Comparison of ENCODE assay signal across 8 cellular contexts in genomic region chr9:96217756-96218693, GRCh38.
A peak's percentile ranks its signal among the peaks of the same experiment; 100 is the strongest.
DNase-seq lines count a peak whose midpoint lies in the region; ATAC-seq and TF ChIP-seq lines count a peak whose summit lies in the region.

No MANE protein-coding gene starts in this region.

- H3K4me3 Mint-ChIP-seq in Calu3 (ENCODE audit: low read depth, unreplicated experiment) = peak overlapping the region; percentile 58

- H3K27ac ChIP-seq in SU-DHL-6 (ENCODE audit: low read depth, low read length) = no peak overlapping the region
- no peak overlapping the region for H3K27ac ChIP-seq in parathyroid adenoma
- peak overlapping the region; percentile 53 to 64 for H3K27ac ChIP-seq in tibial artery

- no peaks in the 10 kb centered on the region for H3K36me3 ChIP-seq in SU-DHL-6 (ENCODE audit: low read length)
- H3K36me3 ChIP-seq in parathyroid adenoma (ENCODE audit: control insufficient read depth, insufficient read depth, low read length) = no peaks in the 10 kb centered on the region
- no peaks in the 10 kb centered on the region for H3K36me3 ChIP-seq in tibial artery

- no peaks in the 10 kb centered on the region for H3K36me3 Mint-ChIP-seq in Calu3 (ENCODE audit: insufficient read depth, unreplicated experiment)

- H3K27me3 ChIP-seq in SU-DHL-6 (ENCODE audit: low read length) (no peaks in the 10 kb centered on the region), parathyroid adenoma (ENCODE audit: control insufficient read depth, insufficient read depth, low read length) (no peaks in the 10 kb centered on the region), tibial artery (peaks cover 0 to 7% of the 10 kb centered on the region in 2 donors)

- CTCF ChIA-PET in Calu3 (lab: Charles Lee) = interaction anchor here (0.6 to 1.6 kb wide), 10 partner anchors 12 to 994 kb away, joined by 3 to 6 read pairs (median 4); partner anchors contain the start of gene ERCC6L2

- TF ChIP-seq CTCF in Calu3 (IDR thresholded peaks at IDR 0.05; ENCODE audit: unreplicated experiment) (peak; percentile 93), SU-DHL-6 (IDR thresholded peaks at IDR 0.05; ENCODE audit: insufficient read depth, low read length, poor library complexity, severe bottlenecking) (peak; percentile 80), parathyroid adenoma (IDR thresholded peaks at IDR 0.05) (peak; percentile 85), tibial artery (IDR thresholded peaks at IDR 0.05) (peak; percentile 98 to 99)

- H3K4me2 ChIP-seq in SU-DHL-6 (ENCODE audit: low read depth, low read length, poor library complexity, severe bottlenecking) = peak overlapping the region; percentile 54
- peak overlapping the region; percentile 80 for H3K4me2 ChIP-seq in parathyroid adenoma (ENCODE audit: low read length)

- H3K4me1 ChIP-seq in parathyroid adenoma = no peaks in the 10 kb centered on the region
- peaks cover 0 to 24% (median 18%) of the 10 kb centered on the region in 4 donors for H3K4me1 ChIP-seq in tibial artery

- ATAC-seq in GM21619 (IDR thresholded peaks at IDR 0.05; ENCODE audit: unreplicated experiment) = peak; percentile 88

- no peak overlapping the region for H3K27ac Mint-ChIP-seq in Calu3 (ENCODE audit: unreplicated experiment)

- H3K4me3 ChIP-seq in SU-DHL-6 (ENCODE audit: insufficient read depth, low read length, poor library complexity, severe bottlenecking) (no peak overlapping the region), parathyroid adenoma (ENCODE audit: low read depth, low read length) (peak overlapping the region; percentile 45), tibial artery (peak overlapping the region; percentile 41 to 53)

- H3K79me2 ChIP-seq in SU-DHL-6 (ENCODE audit: insufficient read depth, low read length) = no peaks in the 10 kb centered on the region
- no peaks in the 10 kb centered on the region for H3K79me2 ChIP-seq in parathyroid adenoma

- intact Hi-C loops in Calu3 (cut with micrococcal nuclease; ENCODE audit: unreplicated experiment) (loop anchor here (5.0 kb wide), 1 partner anchor 491 kb away; no protein-coding TSS in a partner anchor), cardiac septum (cut with DNase I) (loop anchor here (2.0 to 10.0 kb wide), 2 partner anchors 491 to 873 kb away; no protein-coding TSS in a partner anchor), tibial artery (cut with DNase I; ENCODE audit: low total_unique reads) (loop anchor here (5.0 to 10.0 kb wide), 2 partner anchors 343 to 491 kb away; partner anchors contain the start of gene ERCC6L2)

- H3K9me2 ChIP-seq in SU-DHL-6 (replicated peaks; ENCODE audit: insufficient read depth, low read length) = no peaks in the 10 kb centered on the region

- peak; percentile 78 for DNase-seq in Calu3
- DNase-seq in M059J (ENCODE audit: low read depth) = peak; percentile 55
- peak; percentile 57 for DNase-seq in activated naive CD8-positive, alpha-beta T cell treated with anti-CD3 and anti-CD28 coated beads, Interleukin-2, amount 50 U/mL, for 16 hours (ENCODE audit: low read depth, low spot score)
- peak; percentile 85 for DNase-seq in cardiac septum (ENCODE audit: low spot score)
- DNase-seq in tibial artery = peak; percentile 64 to 85

- H2AFZ ChIP-seq in SU-DHL-6 (ENCODE audit: low read depth, low read length, severe bottlenecking) (peak overlapping the region; percentile 68), parathyroid adenoma (peak overlapping the region; percentile 73)

- no peaks in the 10 kb centered on the region for H3F3A ChIP-seq in SU-DHL-6 (ENCODE audit: insufficient read depth)

- H3K4me1 Mint-ChIP-seq in Calu3 (ENCODE audit: low read depth, unreplicated experiment) = no peaks in the 10 kb centered on the region

- H4K20me1 ChIP-seq in SU-DHL-6 (ENCODE audit: low read depth, low read length) = no peaks in the 10 kb centered on the region

- H3K9ac ChIP-seq in SU-DHL-6 (ENCODE audit: low read length) (0 out of 2 replicates have a peak overlapping the region, but pooled peaks have one; percentile 21), parathyroid adenoma (no peak overlapping the region)

- H3K27me3 Mint-ChIP-seq in Calu3 (ENCODE audit: unreplicated experiment) = peaks cover 39% of the 10 kb centered on the region

- no peaks in the 10 kb centered on the region for H3K9me3 Mint-ChIP-seq in Calu3 (ENCODE audit: low read depth, unreplicated experiment)

- H3K9me3 ChIP-seq in SU-DHL-6 (ENCODE audit: insufficient read depth, low read length) (no peaks in the 10 kb centered on the region), parathyroid adenoma (ENCODE audit: control insufficient read depth, low read length) (no peaks in the 10 kb centered on the region), tibial artery (no peaks in the 10 kb centered on the region)

- no TSS peak for BruUV-seq in Calu3 (replicated peaks; lab: Mats Ljungman, UMichigan)

Comparison
In these comparisons a context has a peak if more than half of its experiments do, and no peak if none do; other contexts are left out.
1. H3K27ac ChIP-seq: peak in tibial artery (2 of 2); none in SU-DHL-6 (single experiment) and parathyroid adenoma (single experiment).
2. Peak in every context shown above with its lines, with median percentiles within 50 percentile points of each other: DNase-seq and CTCF ChIP-seq.